15 cellular contexts compared by ENCODE assay signal in the genomic region with DNA sequence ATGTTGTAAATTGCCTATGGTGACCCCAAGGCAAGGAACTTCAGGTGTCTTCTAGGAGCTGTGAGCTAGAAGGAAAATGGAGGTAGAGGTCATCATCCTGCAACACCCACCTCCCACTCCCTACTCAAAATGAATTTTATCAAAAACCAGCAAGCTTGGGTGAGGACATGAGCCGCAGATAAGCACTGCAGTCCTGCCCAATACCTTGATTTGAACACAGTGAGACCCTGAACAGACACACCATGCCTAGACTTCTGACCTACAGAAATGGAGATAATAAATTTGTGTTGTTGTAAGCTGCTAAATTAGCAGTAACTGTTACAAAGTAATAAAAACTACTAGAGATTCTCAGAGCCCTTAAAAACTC. TPM values are rescaled to one million over a fixed set of nuclear protein-coding genes. Genes with fewer than 3 reads are reported as not detected.
A peak's percentile ranks its signal among the peaks of the same experiment; 100 is the strongest.
DNase-seq lines count a peak whose midpoint lies in the region; ATAC-seq and TF ChIP-seq lines count a peak whose summit lies in the region.
"Had no signal": no experiment of that assay in that cellular context is flagged by ENCODE, and none has a peak within 500 bp of the region (broad histone marks: within the 10 kb centered on the region; RNA-seq: fewer than 3 reads in every experiment).

No MANE protein-coding gene starts in this region.

- H3K4me1 Mint-ChIP-seq in activated CD8-positive, alpha-beta T cell treated with anti-CD3 and anti-CD28 coated beads for 36 hours (ENCODE audit: low read depth) = peaks cover 74% of the 10 kb centered on the region
- H3K4me1 Mint-ChIP-seq in activated CD8-positive, alpha-beta T cell treated with anti-CD3 and anti-CD28 coated beads, Interleukin-2, amount 10 ng/mL, durations not matched to agents 7 days and 5 days (ENCODE audit: low read depth) = peaks cover 48% of the 10 kb centered on the region
- H3K4me1 Mint-ChIP-seq in effector memory CD8-positive, alpha-beta T cell (ENCODE audit: low read depth in 2 of 2) = peaks cover 48 to 77% of the 10 kb centered on the region in 2 donors

- peak overlapping the region; percentile 80 for H3K4ac ChIP-seq in trophoblast cell (ENCODE audit: low read depth, low read length)

- CTCF ChIA-PET in activated CD8-positive, alpha-beta T cell treated with anti-CD3 and anti-CD28 coated beads for 36 hours (lab: Charles Lee) = interaction anchor here (1.2 kb wide), 1 partner anchor 73 kb away, joined by 3 read pairs; no protein-coding TSS in a partner anchor
- CTCF ChIA-PET in activated CD8-positive, alpha-beta T cell treated with anti-CD3 and anti-CD28 coated beads, Interleukin-2, amount 10 ng/mL, durations not matched to agents 7 days and 5 days (lab: Charles Lee) = interaction anchor here (0.9 to 1.3 kb wide), 4 partner anchors 14 to 201 kb away, joined by 3 to 4 read pairs (median 3); no protein-coding TSS in a partner anchor

- H3K4me3 ChIP-seq in Loucy (ENCODE audit: low read length, poor library complexity, severe bottlenecking) (no peak overlapping the region), trophoblast cell (ENCODE audit: low read depth, low read length) (no peak overlapping the region)
- H3K4me3 ChIP-seq: Peyer's patch had no signal

- intact Hi-C loops in activated CD8-positive, alpha-beta T cell treated with anti-CD3 and anti-CD28 coated beads for 36 hours (cut with micrococcal nuclease) = no loop called here

- no peak overlapping the region for H3K14ac ChIP-seq in trophoblast cell (ENCODE audit: low read length)

- H3K18ac ChIP-seq in trophoblast cell (ENCODE audit: low read length) = no peak overlapping the region

- no peak overlapping the region for H2BK5ac ChIP-seq in trophoblast cell (ENCODE audit: low read depth, low read length, poor library complexity)

- H3K9me2 ChIP-seq in Loucy (replicated peaks; ENCODE audit: low read depth, low read length) = no peaks in the 10 kb centered on the region

- no peak overlapping the region for H3K9ac ChIP-seq in Loucy (ENCODE audit: low read depth, low read length, poor library complexity, severe bottlenecking)
- H3K9ac ChIP-seq in trophoblast cell (ENCODE audit: low read length) = no peak overlapping the region

- H3K27ac ChIP-seq in trophoblast cell (ENCODE audit: low read depth, low read length) = no peak overlapping the region
- H3K27ac ChIP-seq: Peyer's patch had no signal

- H3K9me3 ChIP-seq in Loucy (ENCODE audit: insufficient read depth, low read depth, low read length) (no peaks in the 10 kb centered on the region), trophoblast cell (ENCODE audit: insufficient read depth, low read depth, low read length) (no peaks in the 10 kb centered on the region)
- H3K9me3 ChIP-seq: BE2C, Peyer's patch had no signal

- H2AFZ ChIP-seq in Loucy (ENCODE audit: low read length) (no peak overlapping the region), trophoblast cell (ENCODE audit: insufficient read depth, low read length, poor library complexity) (no peak overlapping the region)

- no peaks in the 10 kb centered on the region for H3K9me3 Mint-ChIP-seq in activated CD8-positive, alpha-beta T cell treated with anti-CD3 and anti-CD28 coated beads for 36 hours
- H3K9me3 Mint-ChIP-seq in activated CD8-positive, alpha-beta T cell treated with anti-CD3 and anti-CD28 coated beads, Interleukin-2, amount 10 ng/mL, durations not matched to agents 7 days and 5 days (ENCODE audit: insufficient read depth) = no peaks in the 10 kb centered on the region
- no peaks in the 10 kb centered on the region for H3K9me3 Mint-ChIP-seq in effector memory CD8-positive, alpha-beta T cell

- no peak overlapping the region for H4K91ac ChIP-seq in trophoblast cell (ENCODE audit: low read depth, low read length)

- TF ChIP-seq CTCF in activated CD8-positive, alpha-beta T cell treated with anti-CD3 and anti-CD28 coated beads for 36 hours (IDR thresholded peaks at IDR 0.05) = no peak
- no peak for TF ChIP-seq CTCF in Loucy (conservative IDR thresholded peaks at IDR 0.05; ENCODE audit: low read length)

- no CpG with 5 or more reads among the region's 1 CpG for WGBS in trophoblast cell (ENCODE audit: extremely low coverage, insufficient coverage, insufficient read length)

- DNase-seq in activated CD8-positive, alpha-beta T cell treated with anti-CD3 and anti-CD28 coated beads for 36 hours = no peak
- DNase-seq in activated CD8-positive, alpha-beta T cell treated with anti-CD3 and anti-CD28 coated beads, Interleukin-2, amount 10 ng/mL, durations not matched to agents 7 days and 5 days = no peak
- DNase-seq in effector memory CD8-positive, alpha-beta T cell = no peak
- DNase-seq in trophoblast cell (no peak), ureter (ENCODE audit: low spot score) (no peak), CD1c-positive myeloid dendritic cell (ENCODE audit: extremely low spot score) (no peak)
- DNase-seq: BE2C; CD4-positive, alpha-beta memory T cell; NCI-H1092 treated with DMSO at 0.1 percent for 48 hours; NCI-H146; NCI-H2081 treated with DMSO at 0.1 percent for 48 hours; NCI-H446 treated with DMSO at 0.1 percent for 48 hours; NCI-H69; Peyer's patch had no signal

- H3K36me3 Mint-ChIP-seq in activated CD8-positive, alpha-beta T cell treated with anti-CD3 and anti-CD28 coated beads for 36 hours (ENCODE audit: low read depth) = peaks cover 47% of the 10 kb centered on the region
- H3K36me3 Mint-ChIP-seq in activated CD8-positive, alpha-beta T cell treated with anti-CD3 and anti-CD28 coated beads, Interleukin-2, amount 10 ng/mL, durations not matched to agents 7 days and 5 days (ENCODE audit: low read depth) = peaks cover 40% of the 10 kb centered on the region
- peaks cover 15% of the 10 kb centered on the region for H3K36me3 Mint-ChIP-seq in effector memory CD8-positive, alpha-beta T cell (ENCODE audit: insufficient read depth)

- H3K4me3 Mint-ChIP-seq in activated CD8-positive, alpha-beta T cell treated with anti-CD3 and anti-CD28 coated beads for 36 hours = no peak overlapping the region
- H3K4me3 Mint-ChIP-seq in activated CD8-positive, alpha-beta T cell treated with anti-CD3 and anti-CD28 coated beads, Interleukin-2, amount 10 ng/mL, durations not matched to agents 7 days and 5 days = no peak overlapping the region
- H3K4me3 Mint-ChIP-seq in effector memory CD8-positive, alpha-beta T cell = no peak overlapping the region

- H3K23ac ChIP-seq in trophoblast cell (ENCODE audit: low read length) = no peak overlapping the region

- H2BK120ac ChIP-seq in trophoblast cell (ENCODE audit: insufficient read depth, low read length, poor library complexity) = no peak overlapping the region

- H4K12ac ChIP-seq in trophoblast cell (ENCODE audit: low read depth, low read length) = no peak overlapping the region

- H2AK5ac ChIP-seq in trophoblast cell (ENCODE audit: low read length) = no peak overlapping the region

- H2BK12ac ChIP-seq in trophoblast cell (ENCODE audit: low read length) = no peak overlapping the region

- H3F3A ChIP-seq in Loucy (ENCODE audit: low read depth) = no peaks in the 10 kb centered on the region

- peak overlapping the region; percentile 30 for H3K4me2 ChIP-seq in Loucy (ENCODE audit: low read depth, low read length, poor library complexity, severe bottlenecking)
- no peak overlapping the region for H3K4me2 ChIP-seq in trophoblast cell (ENCODE audit: low read length)

- no peak for ATAC-seq in activated CD8-positive, alpha-beta T cell treated with anti-CD3 and anti-CD28 coated beads for 36 hours
- no peak for ATAC-seq in activated CD8-positive, alpha-beta T cell treated with anti-CD3 and anti-CD28 coated beads, Interleukin-2, amount 10 ng/mL, durations not matched to agents 7 days and 5 days
- no peak for ATAC-seq in effector memory CD8-positive, alpha-beta T cell (replicated peaks)

- H3K27me3 ChIP-seq in Loucy (ENCODE audit: insufficient read depth, low read length, poor library complexity, severe bottlenecking) = no peaks in the 10 kb centered on the region
- H3K27me3 ChIP-seq in trophoblast cell (ENCODE audit: insufficient read depth, low read length) = no peaks in the 10 kb centered on the region
- H3K27me3 ChIP-seq: BE2C, Peyer's patch had no signal

- H3K27me3 Mint-ChIP-seq in activated CD8-positive, alpha-beta T cell treated with anti-CD3 and anti-CD28 coated beads for 36 hours = no peaks in the 10 kb centered on the region
- no peaks in the 10 kb centered on the region for H3K27me3 Mint-ChIP-seq in activated CD8-positive, alpha-beta T cell treated with anti-CD3 and anti-CD28 coated beads, Interleukin-2, amount 10 ng/mL, durations not matched to agents 7 days and 5 days (ENCODE audit: low read depth)
- H3K27me3 Mint-ChIP-seq in effector memory CD8-positive, alpha-beta T cell = no peaks in the 10 kb centered on the region
- H3K27me3 Mint-ChIP-seq: CD4-positive, alpha-beta memory T cell had no signal

- H3K4me1 ChIP-seq in Loucy (ENCODE audit: insufficient read depth, low read length, poor library complexity, severe bottlenecking) = peaks cover 47% of the 10 kb centered on the region
- H3K4me1 ChIP-seq in trophoblast cell (ENCODE audit: control insufficient read depth in 1 of 2, insufficient read depth in 2 of 2, low read length in 2 of 2) = peaks cover 0 to 6% of the 10 kb centered on the region in 2 experiments
- H3K4me1 ChIP-seq: BE2C, Peyer's patch had no signal

- peak overlapping the region; percentile 42 for H3K27ac Mint-ChIP-seq in activated CD8-positive, alpha-beta T cell treated with anti-CD3 and anti-CD28 coated beads for 36 hours
- H3K27ac Mint-ChIP-seq in activated CD8-positive, alpha-beta T cell treated with anti-CD3 and anti-CD28 coated beads, Interleukin-2, amount 10 ng/mL, durations not matched to agents 7 days and 5 days = no peak overlapping the region
- H3K27ac Mint-ChIP-seq in effector memory CD8-positive, alpha-beta T cell = peak overlapping the region; percentile 29 to 79

- POLR2A ChIA-PET in activated CD8-positive, alpha-beta T cell treated with anti-CD3 and anti-CD28 coated beads for 36 hours (lab: Charles Lee) = interaction anchor here (0.8 to 1.9 kb wide), 2 partner anchors 11 to 12 kb away, joined by 3 to 8 read pairs; no protein-coding TSS in a partner anchor
- POLR2A ChIA-PET in activated CD8-positive, alpha-beta T cell treated with anti-CD3 and anti-CD28 coated beads, Interleukin-2, amount 10 ng/mL, durations not matched to agents 7 days and 5 days (lab: Charles Lee) = interaction anchor here (1.0 to 1.7 kb wide), 4 partner anchors 8 to 30 kb away, joined by 4 to 5 read pairs (median 4); a partner anchor contains a TSS

- H3K79me2 ChIP-seq in Loucy (ENCODE audit: insufficient read depth, low read length) (peaks cover 100% of the 10 kb centered on the region), trophoblast cell (ENCODE audit: control insufficient read depth, insufficient read depth, low read length, poor library complexity) (peaks cover 20% of the 10 kb centered on the region)

- H3K36me3 ChIP-seq in Loucy (ENCODE audit: insufficient read depth, low read length) (peaks cover 38% of the 10 kb centered on the region), trophoblast cell (ENCODE audit: control insufficient read depth in 1 of 2, insufficient read depth in 2 of 2, low read length in 2 of 2) (peaks cover 2 to 3% of the 10 kb centered on the region in 2 experiments)
- H3K36me3 ChIP-seq: BE2C, Peyer's patch had no signal

- H4K8ac ChIP-seq in trophoblast cell (ENCODE audit: low read depth, low read length) = no peak overlapping the region

- H4K20me1 ChIP-seq in Loucy (ENCODE audit: insufficient read depth, low read length, poor library complexity, severe bottlenecking) = peaks cover 100% of the 10 kb centered on the region

- H3K79me1 ChIP-seq in trophoblast cell (ENCODE audit: low read length) = no peaks in the 10 kb centered on the region

RNA-seq across cellular contexts. Expression of a gene that starts 13.4 kb away (rescaled TPM):
- 10 to 100 TPM; 51.5 to 52.6 TPM for total RNA-seq in activated CD8-positive, alpha-beta T cell treated with anti-CD3 and anti-CD28 coated beads for 36 hours
- 10 to 100 TPM; 40.4 to 45.8 TPM for total RNA-seq in activated CD8-positive, alpha-beta T cell treated with anti-CD3 and anti-CD28 coated beads, Interleukin-2, amount 10 ng/mL, durations not matched to agents 7 days and 5 days
- polyA plus RNA-seq in trophoblast cell (2013) = 65.5 and 72.3 TPM in 2 replicates
- total RNA-seq in ureter = 38.7 TPM
